In genomic region chr4:181140037-181140603, GRCh38 we compare ENCODE assay signal across 21 cellular contexts.
DNase-seq lines count a peak whose midpoint lies in the region; ATAC-seq and TF ChIP-seq lines count a peak whose summit lies in the region.
"Had no signal": no experiment of that assay in that cellular context is flagged by ENCODE, and none has a peak within 500 bp of the region (broad histone marks: within the 10 kb centered on the region; RNA-seq: fewer than 3 reads in every experiment).

No MANE protein-coding gene starts in this region.

- no peak overlapping the region for H2BK20ac ChIP-seq in H9 (ENCODE audit: low read depth, low read length, poor library complexity, severe bottlenecking)

- no peak overlapping the region for H2BK5ac ChIP-seq in H9 (ENCODE audit: insufficient read length, low read length)

- DNase-seq in NCI-H146 (lab: John Stamatoyannopoulos, UW) (peak; percentile 24), NCI-H146 treated with DMSO at 0.1 percent for 48 hours (lab: John Stamatoyannopoulos, UW; ENCODE audit: unreplicated experiment) (no peak), NCI-H2081 treated with DMSO at 0.1 percent for 48 hours (lab: John Stamatoyannopoulos, UW) (peak; percentile 4), esophagus muscularis mucosa (ENCODE audit: extremely low spot score) (peak; percentile 17), H9 (no peak), caudate nucleus (lab: John Stamatoyannopoulos, UW) (no peak), T-helper 17 cell (no peak)
- DNase-seq: DMS53; GOT3; Kasumi-1; NCI-H1694 treated with DMSO at 0.1 percent for 48 hours; NCI-H446; NCI-H526; NK-92 treated with Interleukin-12 subunit alpha and Interleukin-12 subunit beta, amount 100 ng/mL, for 24 hours; Peyer's patch; T-cell had no signal

- no peak for ATAC-seq in T-helper 17 cell
- ATAC-seq: HCT116, T-cell had no signal

- POLR2A ChIA-PET in HEK293 (lab: Yijun Ruan, JAX) = no interaction called here

- H2AFZ ChIP-seq in H9 (ENCODE audit: low read length) = no peak overlapping the region

- H3K9me3 ChIP-seq in HEK293 (ENCODE audit: control insufficient read depth, insufficient read depth, low read depth, low read length) (no peaks in the 10 kb centered on the region), esophagus muscularis mucosa (no peaks in the 10 kb centered on the region), H9 (ENCODE audit: control insufficient read depth, low read depth, low read length) (no peaks in the 10 kb centered on the region), T-helper 17 cell (ENCODE audit: control insufficient read depth, low read length, poor library complexity, severe bottlenecking) (no peaks in the 10 kb centered on the region)
- H3K9me3 ChIP-seq: Peyer's patch, SJCRH30 had no signal

- H3K27me3 ChIP-seq in esophagus muscularis mucosa (peaks cover 0 to 17% (median 2%) of the 10 kb centered on the region in 4 donors), H9 (ENCODE audit: insufficient read depth, low read length) (no peaks in the 10 kb centered on the region)
- H3K27me3 ChIP-seq: Peyer's patch, SJCRH30 had no signal

- no peak overlapping the region for H2BK12ac ChIP-seq in H9 (ENCODE audit: insufficient read length, low read depth, low read length)

- no peaks in the 10 kb centered on the region for H3K79me2 ChIP-seq in H9 (ENCODE audit: insufficient read depth, low read length)

- H3K56ac ChIP-seq in H9 (ENCODE audit: insufficient read length, low read depth, low read length) = no peak overlapping the region

- no peaks in the 10 kb centered on the region for H4K20me1 ChIP-seq in H9 (ENCODE audit: control insufficient read depth, insufficient read depth, insufficient read length)

- TF ChIP-seq CTCF in HEK293 (tag by site-specific recombination; IDR thresholded peaks at IDR 0.05) (no peak), esophagus muscularis mucosa (IDR thresholded peaks at IDR 0.05) (no peak), H9 (conservative IDR thresholded peaks at IDR 0.05) (no peak)

- no peaks in the 10 kb centered on the region for H3K4me1 ChIP-seq in HEK293 (ENCODE audit: control insufficient read depth, insufficient read depth, low read length)
- H3K4me1 ChIP-seq in esophagus muscularis mucosa = no peaks in the 10 kb centered on the region
- H3K4me1 ChIP-seq in H9 (ENCODE audit: insufficient read depth, low read length) = no peaks in the 10 kb centered on the region
- H3K4me1 ChIP-seq: Peyer's patch, SJCRH30 had no signal

- H3K9ac ChIP-seq in H9 (ENCODE audit: extremely low read depth, insufficient read length, low read length) = no peak overlapping the region

- TF ChIP-seq EP300 in esophagus muscularis mucosa (IDR thresholded peaks at IDR 0.05) = no peak

- WGBS in esophagus muscularis mucosa = 34% methylated on average over 6 of the region's 6 CpGs
- no CpG with 5 or more reads among the region's 6 CpGs for WGBS in H9 (ENCODE audit: extremely low coverage, insufficient read length, low lambda C conversion rate)

- H3K79me1 ChIP-seq in H9 (ENCODE audit: insufficient read depth, low read depth, low read length, poor library complexity, severe bottlenecking) = no peaks in the 10 kb centered on the region

- H3K9me3 Mint-ChIP-seq in H9 = no peaks in the 10 kb centered on the region; a peak in 1 of 5 replicates
- H3K9me3 Mint-ChIP-seq: T-cell had no signal

- no peak overlapping the region for H2BK15ac ChIP-seq in H9 (ENCODE audit: low read depth, low read length)

- no peak overlapping the region for H3K23ac ChIP-seq in H9 (ENCODE audit: insufficient read length, low read depth, low read length)

- no peak overlapping the region for H3K27ac ChIP-seq in HEK293 (ENCODE audit: extremely low read depth, low read depth, low read length)
- H3K27ac ChIP-seq in esophagus muscularis mucosa (replicated peaks in 1 of 4) = no peak overlapping the region
- no peak overlapping the region for H3K27ac ChIP-seq in H9 (ENCODE audit: insufficient read length, low read depth, low read length)
- no peak overlapping the region for H3K27ac ChIP-seq in caudate nucleus (ENCODE audit: low read depth, low read length)
- H3K27ac ChIP-seq: Peyer's patch, SJCRH30 had no signal

- H3K18ac ChIP-seq in H9 (ENCODE audit: insufficient read length, low read depth, low read length) = no peak overlapping the region

- H3K4me3 Mint-ChIP-seq in H9 (no peak overlapping the region), T-helper 17 cell (no peak overlapping the region)
- H3K4me3 Mint-ChIP-seq: B cell, CD14-positive monocyte, T-cell had no signal

- H3K27ac Mint-ChIP-seq in H9 (no peak overlapping the region), T-helper 17 cell (no peak overlapping the region)
- H3K27ac Mint-ChIP-seq: B cell, CD14-positive monocyte, T-cell had no signal

- no peak overlapping the region for H3K4ac ChIP-seq in H9 (ENCODE audit: low read depth, low read length)

- no peaks in the 10 kb centered on the region for H3K36me3 ChIP-seq in HEK293 (ENCODE audit: control insufficient read depth in 2 of 2, insufficient read depth in 1 of 2, low read length in 2 of 2)
- no peaks in the 10 kb centered on the region for H3K36me3 ChIP-seq in esophagus muscularis mucosa
- H3K36me3 ChIP-seq: Peyer's patch, SJCRH30 had no signal

- H3K36me3 Mint-ChIP-seq in H9 (ENCODE audit: insufficient read depth in 1 of 3, low read depth in 3 of 3) (no peaks in the 10 kb centered on the region), T-helper 17 cell (ENCODE audit: low read depth) (no peaks in the 10 kb centered on the region)
- H3K36me3 Mint-ChIP-seq: CD14-positive monocyte, T-cell had no signal

- H3K4me1 Mint-ChIP-seq in H9 (peaks cover 4% of the 10 kb centered on the region in 2 experiments; a peak in 3 of 4 replicates), T-helper 17 cell (no peaks in the 10 kb centered on the region)
- H3K4me1 Mint-ChIP-seq: B cell, CD14-positive monocyte, T-cell had no signal

- intact Hi-C loops in esophagus muscularis mucosa (cut with DNase I) = loop anchor here (5.0 kb wide), 2 partner anchors 387 to 1667 kb away; no protein-coding TSS in a partner anchor

- H2BK120ac ChIP-seq in H9 (ENCODE audit: low read depth, low read length, poor library complexity, severe bottlenecking) = no peak overlapping the region

- TF ChIP-seq POLR2A in esophagus muscularis mucosa (IDR thresholded peaks at IDR 0.05; ENCODE audit: low read depth) = no peak

- no peaks in the 10 kb centered on the region; the same call in 1 of the 2 replicates for H3K27me3 Mint-ChIP-seq in H9 (ENCODE audit: low read depth)
- peaks cover 32% of the 10 kb centered on the region for H3K27me3 Mint-ChIP-seq in T-helper 17 cell
- H3K27me3 Mint-ChIP-seq: B cell had no signal

- no peak overlapping the region for H4K5ac ChIP-seq in H9 (ENCODE audit: insufficient read length, low read depth, low read length)

- no peak overlapping the region for H3T11ph ChIP-seq in H9 (ENCODE audit: low read length)

- H3K14ac ChIP-seq in H9 (ENCODE audit: insufficient read depth, low read length) = no peak overlapping the region

- H4K91ac ChIP-seq in H9 (ENCODE audit: insufficient read length, low read depth, low read length) = no peak overlapping the region

- H3K23me2 ChIP-seq in H9 (ENCODE audit: insufficient read length, low read depth, low read length, poor library complexity, severe bottlenecking) = no peaks in the 10 kb centered on the region

- H3K4me2 ChIP-seq in H9 (ENCODE audit: insufficient read depth, insufficient read length, low read length) = no peak overlapping the region

- H2AK5ac ChIP-seq in H9 (ENCODE audit: insufficient read length, low read length) = no peak overlapping the region

- CTCF ChIA-PET in HEK293 (lab: Yijun Ruan, JAX) = interaction anchor here (0.6 to 0.9 kb wide), 3 partner anchors 389 to 1385 kb away, joined by 3 to 4 read pairs (median 3); no protein-coding TSS in a partner anchor

- H4K8ac ChIP-seq in H9 (replicated peaks; ENCODE audit: insufficient read length, low read depth, low read length) = no peak overlapping the region

- no peak overlapping the region for H3K4me3 ChIP-seq in HEK293 (ENCODE audit: low read depth, low read length)
- no peak overlapping the region for H3K4me3 ChIP-seq in esophagus muscularis mucosa
- H3K4me3 ChIP-seq: Peyer's patch, SJCRH30 had no signal

TF ChIP-seq in HEK293, 187 proteins besides CTCF, POLR2A, EP300 and RAD21 (continues in another document):
- TF ChIP-seq ZNF596 (tag by site-specific recombination; IDR thresholded peaks at IDR 0.05) = no peak
- 0 out of 2 replicates have a peak, but pooled peaks have one; percentile 33 for TF ChIP-seq WT1 (tag by site-specific recombination; IDR thresholded peaks at IDR 0.05)
- TF ChIP-seq ZNF843 (tag by site-specific recombination; IDR thresholded peaks at IDR 0.05) = peak; percentile 49
- TF ChIP-seq ZNF768 (tag by site-specific recombination; IDR thresholded peaks at IDR 0.05) = peak; percentile 55; the same call in 1 of the 2 replicates
- TF ChIP-seq ZSCAN30 (tag by site-specific recombination; IDR thresholded peaks at IDR 0.05) = peak; percentile 35; the same call in 1 of the 2 replicates
- peak; percentile 45; the same call in 1 of the 2 replicates for TF ChIP-seq OSR2 (tag by site-specific recombination; IDR thresholded peaks at IDR 0.05)
- no peak for TF ChIP-seq ZBTB20 (tag by site-specific recombination; IDR thresholded peaks at IDR 0.05)
- TF ChIP-seq ZNF341 (tag by site-specific recombination; IDR thresholded peaks at IDR 0.05; ENCODE audit: low read depth) = peak; percentile 53
- peak; percentile 84 for TF ChIP-seq PRDM6 (tag by site-specific recombination; IDR thresholded peaks at IDR 0.05)
- 0 out of 2 replicates have a peak, but pooled peaks have one; percentile 19 for TF ChIP-seq SP7 (tag by site-specific recombination; IDR thresholded peaks at IDR 0.05)

Comparison
In these comparisons a context has a peak if more than half of its experiments do, and no peak if none do; other contexts are left out.
1. DNase-seq: peak in NCI-H146 (single experiment), NCI-H2081 treated with DMSO at 0.1 percent for 48 hours (single experiment) and esophagus muscularis mucosa (single experiment); none in NCI-H146 treated with DMSO at 0.1 percent for 48 hours (single experiment), H9 (single experiment), caudate nucleus (0 of 61) and T-helper 17 cell (0 of 3).